ENCODE assay signal across 12 cellular contexts in genomic region chr17:82371333-82372062, GRCh38. TPM values are rescaled to one million over a fixed set of nuclear protein-coding genes. Genes with fewer than 3 reads are reported as not detected.
DNase-seq lines count a peak whose midpoint lies in the region; ATAC-seq, FAIRE-seq and TF ChIP-seq lines count a peak whose summit lies in the region.
"Had no signal": no experiment of that assay in that cellular context is flagged by ENCODE, and none has a peak within 500 bp of the region (broad histone marks: within the 10 kb centered on the region; RNA-seq: fewer than 3 reads in every experiment).

Gene UTS2R (plus strand): TSS chr17:82371765. CDS start chr17:82374325, 2,560 bp downstream.

- no peak within 1 kb of the TSS for H3K27ac ChIP-seq in right cardiac atrium (ENCODE audit: low read length)
- H3K27ac ChIP-seq in sigmoid colon, result no peak within 1 kb of the TSS
- H3K27ac ChIP-seq: 22Rv1, testis had no signal

- no peak for FAIRE-seq in D721Med (lab: Jason Lieb, UNC)

- H3K36me3 ChIP-seq in sigmoid colon, result no peaks in the 10 kb centered on the region
- no peaks in the 10 kb centered on the region for H3K36me3 ChIP-seq in HAP-1 (replicated peaks)

- DNase-seq in DMS 273 (lab: John Stamatoyannopoulos, UW; ENCODE audit: unreplicated experiment) (peak; percentile 53), DMS 273 treated with DMSO at 0.1 percent for 48 hours (lab: John Stamatoyannopoulos, UW) (no peak), right cardiac atrium (peak in 2 of 3 donors; percentile 43 to 66), sigmoid colon (no peak), D721Med (ENCODE audit: insufficient read length, low spot score) (no peak), HAP-1 (ENCODE audit: low spot score in 2 of 2) (no peak)
- DNase-seq: NCI-H1930, testis had no signal

- H3K4me1 ChIP-seq in right cardiac atrium (ENCODE audit: control insufficient read depth, insufficient read depth, low read length) (no peaks in the 10 kb centered on the region), sigmoid colon (peaks cover 0 to 21% (median 19%) of the 10 kb centered on the region in 4 donors), HAP-1 (no peaks in the 10 kb centered on the region; the same call in 1 of the 2 replicates)
- H3K4me1 ChIP-seq: testis had no signal

- TF ChIP-seq CTCF in WI38 (IDR thresholded peaks at IDR 0.05; ENCODE audit: low read depth, low read length) (no peak), sigmoid colon (IDR thresholded peaks at IDR 0.05) (no peak), D721Med (IDR thresholded peaks at IDR 0.05; ENCODE audit: insufficient read depth, missing control alignments) (no peak)

- no peaks in the 10 kb centered on the region for H3K27me3 ChIP-seq in right cardiac atrium (ENCODE audit: control insufficient read depth, insufficient read depth)
- peaks cover 41 to 87% (median 59%) of the 10 kb centered on the region in 3 donors for H3K27me3 ChIP-seq in sigmoid colon
- H3K27me3 ChIP-seq in HAP-1 (ENCODE audit: low read depth), result no peaks in the 10 kb centered on the region
- H3K27me3 ChIP-seq: testis had no signal

- TF ChIP-seq POLR2A in sigmoid colon (IDR thresholded peaks at IDR 0.05), result no peak

- ATAC-seq in right cardiac atrium (peak in 1 of 2 donors; percentile 7), GM18858 (IDR thresholded peaks at IDR 0.05; ENCODE audit: unreplicated experiment) (no peak)

- H3K9me3 ChIP-seq in right cardiac atrium (ENCODE audit: control insufficient read depth, low read length) (no peaks in the 10 kb centered on the region), sigmoid colon (no peaks in the 10 kb centered on the region), HAP-1 (no peaks in the 10 kb centered on the region)
- H3K9me3 ChIP-seq: testis had no signal

- H3K4me3 ChIP-seq in WI38 (ENCODE audit: low read depth, low read length), result peak within 1 kb of the TSS; percentile 31
- peak within 1 kb of the TSS; percentile 49 for H3K4me3 ChIP-seq in right cardiac atrium (ENCODE audit: low read length)
- peak within 1 kb of the TSS in 3 of 4 donors; percentile 18 to 26 (median 24) for H3K4me3 ChIP-seq in sigmoid colon
- H3K4me3 ChIP-seq in HAP-1, result no peak within 1 kb of the TSS

- intact Hi-C loops in right cardiac atrium (cut with DNase I) (no loop called here), sigmoid colon (cut with DNase I) (no loop called here)

- TF ChIP-seq EP300 in sigmoid colon (IDR thresholded peaks at IDR 0.05), result no peak

- in situ Hi-C loops in HAP-1 (cut with MboI; ENCODE audit: low sequenced_read_pairs), result no loop called here

- WGBS in right cardiac atrium, result 5% methylated on average over 91 of the region's 91 CpGs
- 3 to 4% methylated on average over 91 of the region's 91 CpGs for WGBS in sigmoid colon, 2 donors

RNA-seq across cellular contexts. Expression of gene UTS2R, which starts in this region (rescaled TPM):
- total RNA-seq in right cardiac atrium, result 1 to 10 TPM; 2.3 to 7.5 (median 4.6) TPM
- polyA plus RNA-seq in right cardiac atrium, result 1.0 TPM
- total RNA-seq in sigmoid colon, result not detected
- not detected for polyA plus RNA-seq in sigmoid colon
- total RNA-seq: lung microvascular endothelial cell had no signal

Comparison
In these comparisons a context has a peak if more than half of its experiments do, and no peak if none do; other contexts are left out.
1. DNase-seq: peak in DMS 273 (single experiment) and right cardiac atrium (2 of 3); none in DMS 273 treated with DMSO at 0.1 percent for 48 hours (single experiment), sigmoid colon (single experiment), D721Med (single experiment) and HAP-1 (0 of 2).